In the genomic region with DNA sequence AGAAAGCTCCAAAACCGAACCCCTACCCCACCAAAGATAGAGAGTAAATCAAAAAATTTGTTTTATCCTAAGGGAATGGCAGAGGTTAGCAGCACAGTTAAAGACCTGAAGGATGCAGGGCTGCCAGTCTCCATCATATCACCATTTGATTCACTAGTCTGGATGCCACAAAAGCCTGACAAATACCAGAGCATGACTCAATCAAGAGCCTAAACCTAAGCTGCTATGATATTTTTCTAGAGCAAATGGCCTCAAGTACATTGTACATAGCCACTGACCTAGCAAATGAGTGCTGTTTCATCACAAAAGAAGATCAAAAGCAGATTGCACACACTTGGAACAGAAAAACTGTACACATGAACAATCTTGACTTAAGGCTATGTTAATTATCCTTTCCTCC, we compare ENCODE assay signal across 18 cellular contexts.
"Had no signal": no experiment of that assay in that cellular context is flagged by ENCODE, and none has a peak within 500 bp of the region (broad histone marks: within the 10 kb centered on the region; RNA-seq: fewer than 3 reads in every experiment).

No MANE protein-coding gene starts in this region.

- H3K9me3 ChIP-seq: tibial nerve, vagina had no signal

- DNase-seq: activated CD4-positive, alpha-beta T cell treated with anti-CD3 and anti-CD28 coated beads, Interleukin-2, amount 10 ng/mL, durations not matched to agents 24 days and 14 days; activated CD4-positive, CD25-positive, alpha-beta regulatory T cell; activated CD8-positive, alpha-beta memory T cell treated with anti-CD3 and anti-CD28 coated beads for 24 hours; activated naive CD8-positive, alpha-beta T cell treated with anti-CD3 and anti-CD28 coated beads for 36 hours; anterior cingulate cortex; hippocampal formation; kidney; nucleus accumbens; posterior cingulate gyrus; right cardiac atrium; stimulated activated CD4-positive, alpha-beta T cell treated with anti-CD3 and anti-CD28 coated beads, Interleukin-4, amount 100 ng/mL, for 4 hours; stimulated activated CD8-positive, alpha-beta memory T cell treated with anti-CD3 and anti-CD28 coated beads, Interleukin-4, amount 100 ng/mL, for 48 hours; stimulated activated naive CD4-positive, alpha-beta T cell treated with Interleukin-2 at 50 U/mL for 16 hours; substantia nigra had no signal

- H3K4me3 ChIP-seq: smooth muscle cell, tibial nerve, vagina had no signal

- H3K4me1 ChIP-seq: tibial nerve, vagina had no signal

- H3K27ac ChIP-seq: epithelial cell of prostate, tibial nerve, vagina had no signal

- H3K36me3 ChIP-seq: tibial nerve, vagina had no signal

- H3K27me3 ChIP-seq: tibial nerve, vagina had no signal
